20 cellular contexts compared by ENCODE assay signal in the genomic region with DNA sequence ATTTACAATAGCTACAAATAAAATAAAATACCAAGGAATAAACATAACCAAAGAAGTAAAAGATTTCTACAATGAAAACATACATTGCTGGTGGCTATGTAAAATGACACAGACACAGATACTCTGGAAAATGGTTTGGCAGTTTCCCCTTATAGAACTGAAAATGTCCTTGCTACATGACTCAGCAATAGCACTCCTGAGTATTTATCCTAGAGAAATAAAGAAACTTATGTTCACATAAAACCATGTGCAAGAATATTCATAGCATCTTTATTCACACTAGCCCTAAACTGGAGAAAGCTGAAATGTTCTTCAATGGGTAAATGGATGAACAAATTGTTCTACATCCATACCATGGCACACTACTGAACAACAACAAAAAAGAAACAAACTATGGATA.
"Had no signal": no experiment of that assay in that cellular context is flagged by ENCODE, and none has a peak within 500 bp of the region (broad histone marks: within the 10 kb centered on the region; RNA-seq: fewer than 3 reads in every experiment).

No MANE protein-coding gene starts in this region.

- H3K4me3 Mint-ChIP-seq: activated B cell treated with CpG ODN at 0.5 μM for 24 hours; activated CD8-positive, alpha-beta T cell treated with anti-CD3 and anti-CD28 coated beads for 36 hours; activated T-cell treated with anti-CD3 and anti-CD28 coated beads, Interleukin-2, amount 50 U/mL, for 4 hours; naive thymus-derived CD8-positive, alpha-beta T cell; stimulated activated memory B cell treated with anti-CD40 and anti-IgM and Interleukin-4, amounts not matched to agents 10 μg/mL and 1 μg/mL and 100 μg/mL, for 72 hours had no signal

- ATAC-seq: activated CD8-positive, alpha-beta T cell treated with anti-CD3 and anti-CD28 coated beads for 36 hours; activated T-cell treated with anti-CD3 and anti-CD28 coated beads, Interleukin-2, amount 50 U/mL, for 4 hours; gastroesophageal sphincter; mucosa of descending colon; naive thymus-derived CD8-positive, alpha-beta T cell; stimulated activated memory B cell treated with anti-CD40 and anti-IgM and Interleukin-4, amounts not matched to agents 10 μg/mL and 1 μg/mL and 100 μg/mL, for 72 hours had no signal

- H3K4me3 ChIP-seq: adrenal gland, colonic mucosa, esophagus squamous epithelium, gastroesophageal sphincter, left ventricle myocardium inferior, mucosa of descending colon, tibial nerve, uterus had no signal

- H3K27ac Mint-ChIP-seq: activated B cell treated with CpG ODN at 0.5 μM for 24 hours; activated CD8-positive, alpha-beta T cell treated with anti-CD3 and anti-CD28 coated beads for 36 hours; naive thymus-derived CD8-positive, alpha-beta T cell; stimulated activated memory B cell treated with anti-CD40 and anti-IgM and Interleukin-4, amounts not matched to agents 10 μg/mL and 1 μg/mL and 100 μg/mL, for 72 hours had no signal

- H3K9me3 Mint-ChIP-seq: activated CD8-positive, alpha-beta T cell treated with anti-CD3 and anti-CD28 coated beads for 36 hours had no signal

- DNase-seq: activated B cell treated with CpG ODN at 0.5 μM for 24 hours; activated CD4-positive, alpha-beta T cell treated with anti-CD3 and anti-CD28 coated beads for 48 hours; activated CD8-positive, alpha-beta T cell treated with anti-CD3 and anti-CD28 coated beads for 36 hours; activated effector memory CD4-positive, alpha-beta T cell treated with Interleukin-2 at 50 U/mL for 16 hours; activated naive CD4-positive, alpha-beta T cell treated with anti-CD3 and anti-CD28 coated beads, Interleukin-2, amount 50 U/mL, for 16 hours; activated T-cell treated with anti-CD3 and anti-CD28 coated beads, Interleukin-2, amount 50 U/mL, for 4 hours; adrenal gland; caudate nucleus; colonic mucosa; effector CD4-positive, alpha-beta T cell; esophagus squamous epithelium; left ventricle myocardium inferior; mucosa of descending colon; naive thymus-derived CD8-positive, alpha-beta T cell; retina; T-helper 2 cell; uterus had no signal

- H3K4me1 Mint-ChIP-seq: stimulated activated memory B cell treated with anti-CD40 and anti-IgM and Interleukin-4, amounts not matched to agents 10 μg/mL and 1 μg/mL and 100 μg/mL, for 72 hours had no signal
